ENCODE assay signal across 1 cellular context in genomic region chr19:45523642-45524256, GRCh38.
TF ChIP-seq lines count a peak whose summit lies in the region.

No MANE protein-coding gene starts in this region.

TF ChIP-seq in HepG2, 621 proteins besides CTCF, POLR2A, EP300 and RAD21 (continued from another document):
- TF ChIP-seq, protein P1, sequence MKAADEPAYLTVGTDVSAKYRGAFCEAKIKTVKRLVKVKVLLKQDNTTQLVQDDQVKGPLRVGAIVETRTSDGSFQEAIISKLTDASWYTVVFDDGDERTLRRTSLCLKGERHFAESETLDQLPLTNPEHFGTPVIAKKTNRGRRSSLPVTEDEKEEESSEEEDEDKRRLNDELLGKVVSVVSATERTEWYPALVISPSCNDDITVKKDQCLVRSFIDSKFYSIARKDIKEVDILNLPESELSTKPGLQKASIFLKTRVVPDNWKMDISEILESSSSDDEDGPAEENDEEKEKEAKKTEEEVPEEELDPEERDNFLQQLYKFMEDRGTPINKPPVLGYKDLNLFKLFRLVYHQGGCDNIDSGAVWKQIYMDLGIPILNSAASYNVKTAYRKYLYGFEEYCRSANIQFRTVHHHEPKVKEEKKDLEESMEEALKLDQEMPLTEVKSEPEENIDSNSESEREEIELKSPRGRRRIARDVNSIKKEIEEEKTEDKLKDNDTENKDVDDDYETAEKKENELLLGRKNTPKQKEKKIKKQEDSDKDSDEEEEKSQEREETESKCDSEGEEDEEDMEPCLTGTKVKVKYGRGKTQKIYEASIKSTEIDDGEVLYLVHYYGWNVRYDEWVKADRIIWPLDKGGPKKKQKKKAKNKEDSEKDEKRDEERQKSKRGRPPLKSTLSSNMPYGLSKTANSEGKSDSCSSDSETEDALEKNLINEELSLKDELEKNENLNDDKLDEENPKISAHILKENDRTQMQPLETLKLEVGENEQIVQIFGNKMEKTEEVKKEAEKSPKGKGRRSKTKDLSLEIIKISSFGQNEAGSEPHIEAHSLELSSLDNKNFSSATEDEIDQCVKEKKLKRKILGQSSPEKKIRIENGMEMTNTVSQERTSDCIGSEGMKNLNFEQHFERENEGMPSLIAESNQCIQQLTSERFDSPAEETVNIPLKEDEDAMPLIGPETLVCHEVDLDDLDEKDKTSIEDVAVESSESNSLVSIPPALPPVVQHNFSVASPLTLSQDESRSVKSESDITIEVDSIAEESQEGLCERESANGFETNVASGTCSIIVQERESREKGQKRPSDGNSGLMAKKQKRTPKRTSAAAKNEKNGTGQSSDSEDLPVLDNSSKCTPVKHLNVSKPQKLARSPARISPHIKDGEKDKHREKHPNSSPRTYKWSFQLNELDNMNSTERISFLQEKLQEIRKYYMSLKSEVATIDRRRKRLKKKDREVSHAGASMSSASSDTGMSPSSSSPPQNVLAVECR (CRISPR knock-in tag; IDR thresholded peaks at IDR 0.05; ENCODE audit: borderline replicate concordance): 0 out of 2 replicates have a peak, but pooled peaks have one; percentile 16
- TF ChIP-seq ZNF232 (CRISPR knock-in tag; IDR thresholded peaks at IDR 0.05; ENCODE audit: borderline replicate concordance) (no peak), HCFC1 (IDR thresholded peaks at IDR 0.05; ENCODE audit: low read depth, low read length) (peak; percentile 83), PRDM10 (CRISPR knock-in tag; IDR thresholded peaks at IDR 0.05; ENCODE audit: low read depth) (0 out of 2 replicates have a peak, but pooled peaks have one; percentile 8), AGO2 (optimal IDR thresholded peaks at IDR 0.05; ENCODE audit: low read depth, low read length) (no peak), ZFP91 (CRISPR knock-in tag; IDR thresholded peaks at IDR 0.05; ENCODE audit: borderline replicate concordance) (0 out of 2 replicates have a peak, but pooled peaks have one; percentile 13), PTBP1 (IDR thresholded peaks at IDR 0.05; ENCODE audit: low read depth, low read length, poor library complexity, severe bottlenecking) (no peak), ZNF513 (CRISPR knock-in tag; conservative IDR thresholded peaks at IDR 0.05) (no peak), ZNF556 (CRISPR knock-in tag; IDR thresholded peaks at IDR 0.05; ENCODE audit: borderline replicate concordance) (no peak), POLR2G (IDR thresholded peaks at IDR 0.05; ENCODE audit: low read depth, low read length) (peak; percentile 19; the same call in 1 of the 2 replicates), EHMT2 (IDR thresholded peaks at IDR 0.05; ENCODE audit: borderline replicate concordance, low read depth, low read length) (no peak), ZFP62 (CRISPR knock-in tag; IDR thresholded peaks at IDR 0.05) (no peak), KLF12 (CRISPR knock-in tag; IDR thresholded peaks at IDR 0.05; ENCODE audit: borderline replicate concordance) (0 out of 2 replicates have a peak, but pooled peaks have one; percentile 19), HDAC6 (IDR thresholded peaks at IDR 0.05; ENCODE audit: low read depth, low read length) (no peak), NFE2 (CRISPR knock-in tag; IDR thresholded peaks at IDR 0.05) (no peak), NFE2L1 (CRISPR knock-in tag; IDR thresholded peaks at IDR 0.05; ENCODE audit: borderline replicate concordance) (no peak), ZBTB39 (CRISPR knock-in tag; IDR thresholded peaks at IDR 0.05) (no peak)
- TF ChIP-seq, protein P2, sequence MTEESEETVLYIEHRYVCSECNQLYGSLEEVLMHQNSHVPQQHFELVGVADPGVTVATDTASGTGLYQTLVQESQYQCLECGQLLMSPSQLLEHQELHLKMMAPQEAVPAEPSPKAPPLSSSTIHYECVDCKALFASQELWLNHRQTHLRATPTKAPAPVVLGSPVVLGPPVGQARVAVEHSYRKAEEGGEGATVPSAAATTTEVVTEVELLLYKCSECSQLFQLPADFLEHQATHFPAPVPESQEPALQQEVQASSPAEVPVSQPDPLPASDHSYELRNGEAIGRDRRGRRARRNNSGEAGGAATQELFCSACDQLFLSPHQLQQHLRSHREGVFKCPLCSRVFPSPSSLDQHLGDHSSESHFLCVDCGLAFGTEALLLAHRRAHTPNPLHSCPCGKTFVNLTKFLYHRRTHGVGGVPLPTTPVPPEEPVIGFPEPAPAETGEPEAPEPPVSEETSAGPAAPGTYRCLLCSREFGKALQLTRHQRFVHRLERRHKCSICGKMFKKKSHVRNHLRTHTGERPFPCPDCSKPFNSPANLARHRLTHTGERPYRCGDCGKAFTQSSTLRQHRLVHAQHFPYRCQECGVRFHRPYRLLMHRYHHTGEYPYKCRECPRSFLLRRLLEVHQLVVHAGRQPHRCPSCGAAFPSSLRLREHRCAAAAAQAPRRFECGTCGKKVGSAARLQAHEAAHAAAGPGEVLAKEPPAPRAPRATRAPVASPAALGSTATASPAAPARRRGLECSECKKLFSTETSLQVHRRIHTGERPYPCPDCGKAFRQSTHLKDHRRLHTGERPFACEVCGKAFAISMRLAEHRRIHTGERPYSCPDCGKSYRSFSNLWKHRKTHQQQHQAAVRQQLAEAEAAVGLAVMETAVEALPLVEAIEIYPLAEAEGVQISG (CRISPR knock-in tag; IDR thresholded peaks at IDR 0.05): peak; percentile 67
- TF ChIP-seq, protein P3, sequence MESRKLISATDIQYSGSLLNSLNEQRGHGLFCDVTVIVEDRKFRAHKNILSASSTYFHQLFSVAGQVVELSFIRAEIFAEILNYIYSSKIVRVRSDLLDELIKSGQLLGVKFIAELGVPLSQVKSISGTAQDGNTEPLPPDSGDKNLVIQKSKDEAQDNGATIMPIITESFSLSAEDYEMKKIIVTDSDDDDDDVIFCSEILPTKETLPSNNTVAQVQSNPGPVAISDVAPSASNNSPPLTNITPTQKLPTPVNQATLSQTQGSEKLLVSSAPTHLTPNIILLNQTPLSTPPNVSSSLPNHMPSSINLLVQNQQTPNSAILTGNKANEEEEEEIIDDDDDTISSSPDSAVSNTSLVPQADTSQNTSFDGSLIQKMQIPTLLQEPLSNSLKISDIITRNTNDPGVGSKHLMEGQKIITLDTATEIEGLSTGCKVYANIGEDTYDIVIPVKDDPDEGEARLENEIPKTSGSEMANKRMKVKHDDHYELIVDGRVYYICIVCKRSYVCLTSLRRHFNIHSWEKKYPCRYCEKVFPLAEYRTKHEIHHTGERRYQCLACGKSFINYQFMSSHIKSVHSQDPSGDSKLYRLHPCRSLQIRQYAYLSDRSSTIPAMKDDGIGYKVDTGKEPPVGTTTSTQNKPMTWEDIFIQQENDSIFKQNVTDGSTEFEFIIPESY (CRISPR knock-in tag; IDR thresholded peaks at IDR 0.05): 0 out of 2 replicates have a peak, but pooled peaks have one; percentile 6
- TF ChIP-seq, protein P4, sequence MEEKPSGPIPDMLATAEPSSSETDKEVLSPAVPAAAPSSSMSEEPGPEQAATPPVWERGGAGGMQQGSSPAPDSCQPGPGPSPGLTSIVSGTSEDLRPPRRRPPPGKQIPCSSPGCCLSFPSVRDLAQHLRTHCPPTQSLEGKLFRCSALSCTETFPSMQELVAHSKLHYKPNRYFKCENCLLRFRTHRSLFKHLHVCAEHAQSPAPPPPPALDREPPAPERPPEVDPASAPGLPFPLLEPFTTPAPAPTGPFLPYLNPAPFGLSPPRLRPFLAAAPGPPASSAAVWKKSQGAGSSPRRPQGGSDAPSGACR (CRISPR knock-in tag; IDR thresholded peaks at IDR 0.05): 0 out of 2 replicates have a peak, but pooled peaks have one; percentile 34
- TF ChIP-seq, protein P5, sequence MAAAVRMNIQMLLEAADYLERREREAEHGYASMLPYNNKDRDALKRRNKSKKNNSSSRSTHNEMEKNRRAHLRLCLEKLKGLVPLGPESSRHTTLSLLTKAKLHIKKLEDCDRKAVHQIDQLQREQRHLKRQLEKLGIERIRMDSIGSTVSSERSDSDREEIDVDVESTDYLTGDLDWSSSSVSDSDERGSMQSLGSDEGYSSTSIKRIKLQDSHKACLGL (CRISPR knock-in tag; IDR thresholded peaks at IDR 0.05): no peak
